In the genomic region with DNA sequence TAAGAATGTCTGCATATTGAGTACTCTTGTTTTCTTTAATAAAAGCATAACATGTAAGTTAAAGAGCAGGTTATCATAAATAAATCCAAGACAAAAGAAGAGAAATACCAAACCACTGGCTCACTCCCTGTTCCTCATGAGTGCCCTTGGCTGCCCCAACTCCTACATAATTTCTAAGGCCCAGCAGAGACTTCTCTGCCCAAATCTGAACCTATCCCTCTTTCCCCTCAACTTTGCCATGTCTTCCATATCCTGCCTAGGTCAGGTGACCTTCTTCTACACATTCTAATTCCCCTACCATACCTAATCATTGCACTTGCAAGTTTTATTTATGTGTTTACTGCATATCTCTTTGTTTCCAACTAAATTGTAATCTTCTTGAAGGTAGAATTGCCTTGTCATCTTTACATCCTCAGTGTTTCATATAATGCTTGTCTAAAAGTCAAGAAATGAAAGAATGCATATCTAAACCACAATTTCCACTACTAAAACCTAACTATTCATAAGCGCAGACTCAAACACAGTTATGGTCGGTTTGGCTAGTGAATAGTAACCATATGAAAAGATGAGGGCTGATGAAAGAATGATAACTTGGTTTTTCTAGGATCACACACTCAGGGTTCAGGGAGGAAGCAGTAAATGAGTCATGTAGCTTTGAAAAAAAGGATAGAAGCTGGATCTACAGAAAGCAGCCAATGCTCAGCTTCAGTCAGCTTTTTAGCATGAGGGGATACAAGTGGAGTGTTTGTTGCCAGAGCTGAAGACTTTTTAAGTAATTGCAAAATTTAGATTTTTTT, we compare ENCODE assay signal across 1 cellular context.
TF ChIP-seq lines count a peak whose summit lies in the region.

No MANE protein-coding gene starts in this region.

TF ChIP-seq in GM23338, 12 proteins besides CTCF, POLR2A, EP300 and RAD21:
- TF ChIP-seq EZH2 (IDR thresholded peaks at IDR 0.05; ENCODE audit: low read depth, unreplicated experiment) (no peak), NANOG (IDR thresholded peaks at IDR 0.05; ENCODE audit: borderline replicate concordance) (no peak), POLR2AphosphoS5 (IDR thresholded peaks at IDR 0.05; ENCODE audit: low read depth) (no peak), ZNF331 (CRISPR knock-in tag; IDR thresholded peaks at IDR 0.05; ENCODE audit: low read depth) (no peak), CREB1 (CRISPR knock-in tag; IDR thresholded peaks at IDR 0.05; ENCODE audit: low read depth) (no peak), EZH2phosphoT487 (IDR thresholded peaks at IDR 0.05; ENCODE audit: unreplicated experiment) (no peak), ZNF114 (CRISPR knock-in tag; IDR thresholded peaks at IDR 0.05) (no peak), STAT1 (IDR thresholded peaks at IDR 0.05; ENCODE audit: unreplicated experiment) (no peak), JUNB (IDR thresholded peaks at IDR 0.05; ENCODE audit: unreplicated experiment) (no peak)
- TF ChIP-seq, protein P1, sequence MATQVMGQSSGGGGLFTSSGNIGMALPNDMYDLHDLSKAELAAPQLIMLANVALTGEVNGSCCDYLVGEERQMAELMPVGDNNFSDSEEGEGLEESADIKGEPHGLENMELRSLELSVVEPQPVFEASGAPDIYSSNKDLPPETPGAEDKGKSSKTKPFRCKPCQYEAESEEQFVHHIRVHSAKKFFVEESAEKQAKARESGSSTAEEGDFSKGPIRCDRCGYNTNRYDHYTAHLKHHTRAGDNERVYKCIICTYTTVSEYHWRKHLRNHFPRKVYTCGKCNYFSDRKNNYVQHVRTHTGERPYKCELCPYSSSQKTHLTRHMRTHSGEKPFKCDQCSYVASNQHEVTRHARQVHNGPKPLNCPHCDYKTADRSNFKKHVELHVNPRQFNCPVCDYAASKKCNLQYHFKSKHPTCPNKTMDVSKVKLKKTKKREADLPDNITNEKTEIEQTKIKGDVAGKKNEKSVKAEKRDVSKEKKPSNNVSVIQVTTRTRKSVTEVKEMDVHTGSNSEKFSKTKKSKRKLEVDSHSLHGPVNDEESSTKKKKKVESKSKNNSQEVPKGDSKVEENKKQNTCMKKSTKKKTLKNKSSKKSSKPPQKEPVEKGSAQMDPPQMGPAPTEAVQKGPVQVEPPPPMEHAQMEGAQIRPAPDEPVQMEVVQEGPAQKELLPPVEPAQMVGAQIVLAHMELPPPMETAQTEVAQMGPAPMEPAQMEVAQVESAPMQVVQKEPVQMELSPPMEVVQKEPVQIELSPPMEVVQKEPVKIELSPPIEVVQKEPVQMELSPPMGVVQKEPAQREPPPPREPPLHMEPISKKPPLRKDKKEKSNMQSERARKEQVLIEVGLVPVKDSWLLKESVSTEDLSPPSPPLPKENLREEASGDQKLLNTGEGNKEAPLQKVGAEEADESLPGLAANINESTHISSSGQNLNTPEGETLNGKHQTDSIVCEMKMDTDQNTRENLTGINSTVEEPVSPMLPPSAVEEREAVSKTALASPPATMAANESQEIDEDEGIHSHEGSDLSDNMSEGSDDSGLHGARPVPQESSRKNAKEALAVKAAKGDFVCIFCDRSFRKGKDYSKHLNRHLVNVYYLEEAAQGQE (IDR thresholded peaks at IDR 0.05; ENCODE audit: unreplicated experiment), result no peak
- TF ChIP-seq, protein P2, sequence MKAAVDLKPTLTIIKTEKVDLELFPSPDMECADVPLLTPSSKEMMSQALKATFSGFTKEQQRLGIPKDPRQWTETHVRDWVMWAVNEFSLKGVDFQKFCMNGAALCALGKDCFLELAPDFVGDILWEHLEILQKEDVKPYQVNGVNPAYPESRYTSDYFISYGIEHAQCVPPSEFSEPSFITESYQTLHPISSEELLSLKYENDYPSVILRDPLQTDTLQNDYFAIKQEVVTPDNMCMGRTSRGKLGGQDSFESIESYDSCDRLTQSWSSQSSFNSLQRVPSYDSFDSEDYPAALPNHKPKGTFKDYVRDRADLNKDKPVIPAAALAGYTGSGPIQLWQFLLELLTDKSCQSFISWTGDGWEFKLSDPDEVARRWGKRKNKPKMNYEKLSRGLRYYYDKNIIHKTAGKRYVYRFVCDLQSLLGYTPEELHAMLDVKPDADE (IDR thresholded peaks at IDR 0.05), result no peak
- TF ChIP-seq, protein P3, sequence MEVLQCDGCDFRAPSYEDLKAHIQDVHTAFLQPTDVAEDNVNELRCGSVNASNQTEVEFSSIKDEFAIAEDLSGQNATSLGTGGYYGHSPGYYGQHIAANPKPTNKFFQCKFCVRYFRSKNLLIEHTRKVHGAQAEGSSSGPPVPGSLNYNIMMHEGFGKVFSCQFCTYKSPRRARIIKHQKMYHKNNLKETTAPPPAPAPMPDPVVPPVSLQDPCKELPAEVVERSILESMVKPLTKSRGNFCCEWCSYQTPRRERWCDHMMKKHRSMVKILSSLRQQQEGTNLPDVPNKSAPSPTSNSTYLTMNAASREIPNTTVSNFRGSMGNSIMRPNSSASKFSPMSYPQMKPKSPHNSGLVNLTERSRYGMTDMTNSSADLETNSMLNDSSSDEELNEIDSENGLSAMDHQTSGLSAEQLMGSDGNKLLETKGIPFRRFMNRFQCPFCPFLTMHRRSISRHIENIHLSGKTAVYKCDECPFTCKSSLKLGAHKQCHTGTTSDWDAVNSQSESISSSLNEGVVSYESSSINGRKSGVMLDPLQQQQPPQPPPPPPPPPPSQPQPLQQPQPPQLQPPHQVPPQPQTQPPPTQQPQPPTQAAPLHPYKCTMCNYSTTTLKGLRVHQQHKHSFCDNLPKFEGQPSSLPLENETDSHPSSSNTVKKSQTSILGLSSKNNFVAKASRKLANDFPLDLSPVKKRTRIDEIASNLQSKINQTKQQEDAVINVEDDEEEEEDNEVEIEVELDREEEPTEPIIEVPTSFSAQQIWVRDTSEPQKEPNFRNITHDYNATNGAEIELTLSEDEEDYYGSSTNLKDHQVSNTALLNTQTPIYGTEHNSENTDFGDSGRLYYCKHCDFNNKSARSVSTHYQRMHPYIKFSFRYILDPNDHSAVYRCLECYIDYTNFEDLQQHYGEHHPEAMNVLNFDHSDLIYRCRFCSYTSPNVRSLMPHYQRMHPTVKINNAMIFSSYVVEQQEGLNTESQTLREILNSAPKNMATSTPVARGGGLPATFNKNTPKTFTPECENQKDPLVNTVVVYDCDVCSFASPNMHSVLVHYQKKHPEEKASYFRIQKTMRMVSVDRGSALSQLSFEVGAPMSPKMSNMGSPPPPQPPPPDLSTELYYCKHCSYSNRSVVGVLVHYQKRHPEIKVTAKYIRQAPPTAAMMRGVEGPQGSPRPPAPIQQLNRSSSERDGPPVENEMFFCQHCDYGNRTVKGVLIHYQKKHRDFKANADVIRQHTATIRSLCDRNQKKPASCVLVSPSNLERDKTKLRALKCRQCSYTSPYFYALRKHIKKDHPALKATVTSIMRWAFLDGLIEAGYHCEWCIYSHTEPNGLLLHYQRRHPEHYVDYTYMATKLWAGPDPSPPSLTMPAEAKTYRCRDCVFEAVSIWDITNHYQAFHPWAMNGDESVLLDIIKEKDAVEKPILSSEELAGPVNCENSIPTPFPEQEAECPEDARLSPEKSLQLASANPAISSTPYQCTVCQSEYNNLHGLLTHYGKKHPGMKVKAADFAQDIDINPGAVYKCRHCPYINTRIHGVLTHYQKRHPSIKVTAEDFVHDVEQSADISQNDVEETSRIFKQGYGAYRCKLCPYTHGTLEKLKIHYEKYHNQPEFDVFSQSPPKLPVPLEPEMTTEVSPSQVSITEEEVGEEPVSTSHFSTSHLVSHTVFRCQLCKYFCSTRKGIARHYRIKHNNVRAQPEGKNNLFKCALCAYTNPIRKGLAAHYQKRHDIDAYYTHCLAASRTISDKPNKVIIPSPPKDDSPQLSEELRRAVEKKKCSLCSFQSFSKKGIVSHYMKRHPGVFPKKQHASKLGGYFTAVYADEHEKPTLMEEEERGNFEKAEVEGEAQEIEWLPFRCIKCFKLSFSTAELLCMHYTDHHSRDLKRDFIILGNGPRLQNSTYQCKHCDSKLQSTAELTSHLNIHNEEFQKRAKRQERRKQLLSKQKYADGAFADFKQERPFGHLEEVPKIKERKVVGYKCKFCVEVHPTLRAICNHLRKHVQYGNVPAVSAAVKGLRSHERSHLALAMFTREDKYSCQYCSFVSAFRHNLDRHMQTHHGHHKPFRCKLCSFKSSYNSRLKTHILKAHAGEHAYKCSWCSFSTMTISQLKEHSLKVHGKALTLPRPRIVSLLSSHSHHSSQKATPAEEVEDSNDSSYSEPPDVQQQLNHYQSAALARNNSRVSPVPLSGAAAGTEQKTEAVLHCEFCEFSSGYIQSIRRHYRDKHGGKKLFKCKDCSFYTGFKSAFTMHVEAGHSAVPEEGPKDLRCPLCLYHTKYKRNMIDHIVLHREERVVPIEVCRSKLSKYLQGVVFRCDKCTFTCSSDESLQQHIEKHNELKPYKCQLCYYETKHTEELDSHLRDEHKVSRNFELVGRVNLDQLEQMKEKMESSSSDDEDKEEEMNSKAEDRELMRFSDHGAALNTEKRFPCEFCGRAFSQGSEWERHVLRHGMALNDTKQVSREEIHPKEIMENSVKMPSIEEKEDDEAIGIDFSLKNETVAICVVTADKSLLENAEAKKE (CRISPR knock-in tag; IDR thresholded peaks at IDR 0.05), result no peak
TF ChIP-seq in GM23338: peak in this region for 0.
